31 cellular contexts compared by ENCODE assay signal in genomic region chr12:208813-209212, GRCh38. TPM values are rescaled to one million over a fixed set of nuclear protein-coding genes. Genes with fewer than 3 reads are reported as not detected.
"Had no signal": no experiment of that assay in that cellular context is flagged by ENCODE, and none has a peak within 500 bp of the region (broad histone marks: within the 10 kb centered on the region; RNA-seq: fewer than 3 reads in every experiment).

No MANE protein-coding gene starts in this region.

- H3K27me3 ChIP-seq: ovary, right atrium auricular region, right lobe of liver, testis, thyroid gland had no signal

- H3K4me3 Mint-ChIP-seq: immature natural killer cell; naive B cell; natural killer cell; stimulated activated naive B cell treated with anti-CD40 and anti-IgM and Interleukin-4, amounts not matched to agents 10 μg/mL and 1 μg/mL and 100 μg/mL, for 72 hours had no signal

- FAIRE-seq: islet of Langerhans, urothelium cell line had no signal

- H3K9me3 Mint-ChIP-seq: immature natural killer cell, natural killer cell had no signal

- H3K9me3 ChIP-seq: heart left ventricle, lower lobe of right lung, ovary, right atrium auricular region, right lobe of liver, stomach, testis, thyroid gland, transverse colon, upper lobe of right lung had no signal

- DNase-seq: hypothalamus; immature natural killer cell; left ventricle myocardium superior; lower lobe of right lung; mammary epithelial cell; mesenchymal stem cell; naive B cell; natural killer cell; ovary; stimulated activated CD4-positive, alpha-beta T cell treated with anti-CD3 and anti-CD28 coated beads, Interleukin-12 subunit alpha, Interleukin-12 subunit beta, amount 100 ng/mL, for 4 hours; stimulated activated CD4-positive, alpha-beta T cell treated with anti-CD3 and anti-CD28 coated beads, Interleukin-15, amount 100 ng/mL, for 24 hours; stimulated activated CD4-positive, alpha-beta T cell treated with anti-CD3 and anti-CD28 coated beads, Interleukin-2, amount 100 ng/mL, for 24 hours; stimulated activated CD4-positive, alpha-beta T cell treated with anti-CD3 and anti-CD28 coated beads, Interleukin-4, amount 100 ng/mL, for 1 hour; stimulated activated naive B cell treated with anti-CD40 and anti-IgM and Interleukin-4, amounts not matched to agents 10 μg/mL and 1 μg/mL and 100 μg/mL, for 72 hours; stimulated activated naive CD8-positive, alpha-beta T cell treated with anti-CD3 and anti-CD28 coated beads, Interleukin-15, Interleukin-2, amounts not matched to agents 100 U/mL and 50 U/mL, for 24 hours; stomach; testis; thyroid gland; transverse colon; upper lobe of right lung had no signal

- H3K36me3 ChIP-seq: heart left ventricle, lower lobe of right lung, ovary, right atrium auricular region, stomach, thyroid gland, transverse colon, upper lobe of right lung had no signal

- H3K27ac ChIP-seq: heart left ventricle, lower lobe of right lung, ovary, right atrium auricular region, stomach, testis, thyroid gland, transverse colon, upper lobe of right lung had no signal

- H3K36me3 Mint-ChIP-seq: immature natural killer cell; naive B cell; natural killer cell; stimulated activated naive B cell treated with anti-CD40 and anti-IgM and Interleukin-4, amounts not matched to agents 10 μg/mL and 1 μg/mL and 100 μg/mL, for 72 hours had no signal

- H3K4me3 ChIP-seq: heart left ventricle, lower lobe of right lung, ovary, right atrium auricular region, smooth muscle cell, stomach, testis, thyroid gland, transverse colon, upper lobe of right lung had no signal

- ATAC-seq: heart left ventricle; left lobe of liver; left ventricle myocardium superior; lower lobe of right lung; natural killer cell; stimulated activated naive B cell treated with anti-CD40 and anti-IgM and Interleukin-4, amounts not matched to agents 10 μg/mL and 1 μg/mL and 100 μg/mL, for 72 hours; stimulated activated naive CD8-positive, alpha-beta T cell treated with anti-CD3 and anti-CD28 coated beads, Interleukin-15, Interleukin-2, amounts not matched to agents 100 U/mL and 50 U/mL, for 24 hours; upper lobe of right lung had no signal

- H3K27ac Mint-ChIP-seq: immature natural killer cell; natural killer cell; progenitor cell of endocrine pancreas; stimulated activated naive B cell treated with anti-CD40 and anti-IgM and Interleukin-4, amounts not matched to agents 10 μg/mL and 1 μg/mL and 100 μg/mL, for 72 hours had no signal

- H3K4me1 ChIP-seq: testis had no signal

RNA-seq across cellular contexts. Expression of gene SLC6A12, which starts 5.1 kb away (rescaled TPM):
- total RNA-seq: kidney epithelial cell, pulmonary artery endothelial cell, skeletal muscle tissue had no signal
- polyA plus RNA-seq: mammary epithelial cell, smooth muscle cell had no signal

RNA-seq across cellular contexts. Expression of gene SLC6A13, which starts 53.8 kb away (rescaled TPM):
- total RNA-seq: kidney epithelial cell, pulmonary artery endothelial cell, stomach, transverse colon had no signal
- polyA plus RNA-seq: mammary epithelial cell, stomach had no signal
